Comparison of ENCODE assay signal across 1 cellular context in genomic region chr2:37833420-37833819, GRCh38.
TF ChIP-seq lines count a peak whose summit lies in the region.

No MANE protein-coding gene starts in this region.

TF ChIP-seq in GM12878, 131 proteins besides CTCF, POLR2A, EP300 and RAD21 (continued from another document and continues in another):
- TF ChIP-seq PKNOX1 (IDR thresholded peaks at IDR 0.05) (0 out of 2 replicates have a peak, but pooled peaks have one; percentile 15), EGR1 (IDR thresholded peaks at IDR 0.05; ENCODE audit: borderline replicate concordance in 1 of 2, low read depth in 2 of 2, low read length in 2 of 2) (peak in 1 of 2 experiments; percentile 10; a peak in 1 of 3 replicates), NFIC (IDR thresholded peaks at IDR 0.05; ENCODE audit: low read depth, low read length) (peak; percentile 49; the same call in 1 of the 2 replicates), RAD51 (IDR thresholded peaks at IDR 0.05) (no peak), REST (IDR thresholded peaks at IDR 0.05; ENCODE audit: low read depth, low read length) (no peak), PRDM15 (CRISPR knock-in tag; IDR thresholded peaks at IDR 0.05) (no peak), HDGF (IDR thresholded peaks at IDR 0.05) (no peak), MYB (IDR thresholded peaks at IDR 0.05; ENCODE audit: borderline replicate concordance, low read depth, low read length) (no peak), GABPA (IDR thresholded peaks at IDR 0.05; ENCODE audit: low read depth) (no peak), SMARCA5 (IDR thresholded peaks at IDR 0.05) (no peak), ETV6 (conservative IDR thresholded peaks at IDR 0.05 in 1 of 2, IDR thresholded peaks at IDR 0.05 in 1 of 2; ENCODE audit: borderline replicate concordance in 1 of 2, low read depth in 1 of 2) (0 out of 4 replicates have a peak, but pooled peaks of 1 of the 2 experiments have one; percentile 14), ZNF217 (IDR thresholded peaks at IDR 0.05) (no peak), ZBTB11 (CRISPR knock-in tag; IDR thresholded peaks at IDR 0.05) (no peak), CREM (IDR thresholded peaks at IDR 0.05; ENCODE audit: low read depth) (0 out of 2 replicates have a peak, but pooled peaks have one; percentile 18), RUNX3 (IDR thresholded peaks at IDR 0.05; ENCODE audit: low read length) (peak; percentile 72), BCLAF1 (IDR thresholded peaks at IDR 0.05) (no peak), FOXM1 (IDR thresholded peaks at IDR 0.05; ENCODE audit: low read depth, low read length) (no peak), DPF2 (IDR thresholded peaks at IDR 0.05) (no peak), RELB (IDR thresholded peaks at IDR 0.05; ENCODE audit: low read depth) (peak; percentile 58), IKZF1 (conservative IDR thresholded peaks at IDR 0.05) (peak; percentile 67), ZNF687 (IDR thresholded peaks at IDR 0.05) (no peak), MXI1 (IDR thresholded peaks at IDR 0.05; ENCODE audit: low read depth, low read length) (no peak), TCF7 (IDR thresholded peaks at IDR 0.05; ENCODE audit: borderline replicate concordance) (no peak), HDAC6 (IDR thresholded peaks at IDR 0.05; ENCODE audit: unreplicated experiment) (no peak), CEBPB (IDR thresholded peaks at IDR 0.05; ENCODE audit: borderline replicate concordance in 1 of 2, low read depth in 2 of 2, low read length in 2 of 2) (no peak), BMI1 (IDR thresholded peaks at IDR 0.05; ENCODE audit: borderline replicate concordance) (no peak), RCOR1 (conservative IDR thresholded peaks at IDR 0.05; ENCODE audit: low read depth, low read length) (no peak), ZNF592 (IDR thresholded peaks at IDR 0.05) (no peak), TCF12 (IDR thresholded peaks at IDR 0.05; ENCODE audit: low read depth, low read length) (no peak), ZSCAN29 (IDR thresholded peaks at IDR 0.05) (no peak)
